In the genomic region with DNA sequence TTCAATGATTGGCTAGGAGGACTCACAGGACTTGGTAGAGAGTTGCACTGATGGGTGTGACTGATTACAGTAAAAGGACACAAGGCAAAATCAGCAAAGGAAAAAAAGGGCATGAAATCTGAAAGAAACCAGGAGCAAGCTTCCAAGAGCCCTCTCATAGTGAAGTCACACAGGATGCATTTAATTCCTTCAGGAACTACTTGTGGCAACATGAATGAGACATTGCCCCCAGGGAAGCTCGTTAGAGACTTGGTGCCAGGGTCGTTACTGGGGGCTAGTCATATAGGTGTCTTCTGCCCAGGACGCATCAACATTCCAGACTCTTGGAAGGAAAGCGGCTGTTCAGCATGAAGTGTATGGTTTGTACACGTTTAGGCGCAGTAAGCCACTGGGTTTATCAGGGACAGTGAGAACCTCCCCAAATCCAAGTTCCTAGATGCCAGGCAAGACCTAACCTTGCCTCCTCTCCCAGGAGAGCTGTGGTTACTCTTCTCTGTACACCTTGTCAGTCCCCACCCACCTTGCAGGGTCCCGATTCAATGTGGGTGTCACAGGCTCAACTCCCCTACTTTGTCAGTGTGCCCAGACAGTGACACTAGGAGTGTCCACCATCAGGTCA, we compare ENCODE assay signal across 16 cellular contexts. TPM values are rescaled to one million over a fixed set of nuclear protein-coding genes. Genes with fewer than 3 reads are reported as not detected.
DNase-seq lines count a peak whose midpoint lies in the region; ATAC-seq and TF ChIP-seq lines count a peak whose summit lies in the region.
"Had no signal": no experiment of that assay in that cellular context is flagged by ENCODE, and none has a peak within 500 bp of the region (broad histone marks: within the 10 kb centered on the region; RNA-seq: fewer than 3 reads in every experiment).

No MANE protein-coding gene starts in this region.

- no peak overlapping the region for H3K4me3 ChIP-seq in coronary artery
- H3K4me3 ChIP-seq: BLaER1, GM23338 had no signal

- ATAC-seq in left colon (no peak), HG03108 (IDR thresholded peaks at IDR 0.05; ENCODE audit: unreplicated experiment) (no peak), GM21367 (IDR thresholded peaks at IDR 0.05; ENCODE audit: unreplicated experiment) (no peak)
- ATAC-seq: GM23338 had no signal

- intact Hi-C loops in left colon (cut with DNase I, micrococcal nuclease) = no loop called here

- TF ChIP-seq CTCF in coronary artery (IDR thresholded peaks at IDR 0.05) = no peak

- no peak overlapping the region for H3K27ac ChIP-seq in coronary artery
- H3K27ac ChIP-seq: BLaER1 had no signal

- peak; percentile 17 for DNase-seq in activated CD8-positive, alpha-beta memory T cell treated with anti-CD3 and anti-CD28 coated beads, Interleukin-2, amount 50 U/mL, for 48 hours
- DNase-seq in activated CD8-positive, alpha-beta memory T cell treated with anti-CD3 and anti-CD28 coated beads, Interleukin-2, amount 50 U/mL, for 4 hours = no peak
- DNase-seq in RPMI7951 (ENCODE audit: low read depth) = peak; percentile 26
- DNase-seq in coronary artery (ENCODE audit: low spot score) = peak; percentile 35
- no peak for DNase-seq in left colon
- DNase-seq: 8988T; AML-193; Calu3; CD4-positive, CD25-positive, alpha-beta regulatory T cell; DMS 273 treated with DMSO at 0.1 percent for 48 hours; DMS79; H7 had no signal

RNA-seq across cellular contexts. Expression of a gene that starts 26.0 kb away (rescaled TPM):
- total RNA-seq in RPMI7951 (2014; rRNA removed; shearing (Covaris generic)) = 18.5 and 18.8 TPM in 2 replicates
- total RNA-seq in left colon = 10 to 100 TPM; 13.5 to 17.7 TPM

RNA-seq across cellular contexts. Expression of a gene that starts 30.3 kb away (rescaled TPM):
- 13.4 and 15.7 TPM in 2 replicates for total RNA-seq in RPMI7951 (2014; rRNA removed; shearing (Covaris generic))
- total RNA-seq in left colon = 10 to 100 TPM; 15.1 to 15.2 TPM

Comparison
In these comparisons a context has a peak if more than half of its experiments do, and no peak if none do; other contexts are left out.
1. DNase-seq: peak in activated CD8-positive, alpha-beta memory T cell treated with anti-CD3 and anti-CD28 coated beads, Interleukin-2, amount 50 U/mL, for 48 hours (single experiment), RPMI7951 (single experiment) and coronary artery (single experiment); none in activated CD8-positive, alpha-beta memory T cell treated with anti-CD3 and anti-CD28 coated beads, Interleukin-2, amount 50 U/mL, for 4 hours (single experiment) and left colon (0 of 2).